Comparison of ENCODE assay signal across 11 cellular contexts in the genomic region with DNA sequence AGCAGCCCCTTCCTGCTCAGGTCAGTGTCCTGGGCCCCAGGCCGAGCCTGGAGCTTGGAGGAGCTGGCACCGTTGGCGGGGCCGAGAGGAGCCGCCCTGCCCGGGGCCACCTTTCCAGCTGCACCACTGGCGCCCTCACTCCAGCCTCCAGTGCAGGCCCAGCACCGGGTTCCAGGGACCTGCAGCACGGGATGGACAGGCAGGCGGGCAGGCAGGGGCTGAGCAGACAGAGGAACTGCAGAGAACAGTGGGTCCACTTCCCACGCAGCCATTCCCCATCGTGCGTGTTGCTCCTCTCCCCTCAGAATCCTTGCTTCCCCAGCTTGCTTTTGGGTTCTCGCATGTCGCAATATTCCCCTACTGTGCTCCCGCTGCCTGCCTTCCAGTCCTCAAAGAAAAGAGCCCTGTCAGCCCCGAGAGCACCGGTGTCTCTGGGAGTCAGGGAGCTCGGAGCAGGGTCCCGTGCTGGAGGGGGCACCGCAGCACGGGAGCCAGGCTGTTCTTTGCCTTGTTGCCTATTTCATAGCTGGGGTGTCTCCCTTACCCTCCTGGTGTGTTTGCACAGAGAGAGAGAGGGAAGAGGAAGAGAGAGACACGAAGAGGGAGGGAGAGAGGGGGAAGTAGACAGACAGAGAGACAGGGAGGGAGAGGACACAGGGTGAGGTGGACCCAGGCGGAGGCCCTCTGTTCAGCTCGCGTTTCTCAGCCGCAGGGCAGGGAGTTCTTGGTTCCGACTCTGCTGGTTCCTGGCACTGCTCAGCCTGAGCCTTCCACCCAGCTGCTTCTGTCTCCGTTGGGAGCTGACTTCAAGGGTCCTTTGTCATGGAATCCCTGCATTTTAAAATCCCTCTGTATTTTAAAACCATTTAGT.
DNase-seq lines count a peak whose midpoint lies in the region; ATAC-seq and TF ChIP-seq lines count a peak whose summit lies in the region.
"Had no signal": no experiment of that assay in that cellular context is flagged by ENCODE, and none has a peak within 500 bp of the region (broad histone marks: within the 10 kb centered on the region; RNA-seq: fewer than 3 reads in every experiment).

No MANE protein-coding gene starts in this region.

- H3K4me3 ChIP-seq in SJCRH30 = no peak overlapping the region

- DNase-seq in DMS79 treated with DMSO at 0.1 percent for 48 hours (lab: John Stamatoyannopoulos, UW) = peak; percentile 36
- DNase-seq in DMS79 (lab: John Stamatoyannopoulos, UW) = no peak
- no peak for DNase-seq in left lobe of liver (ENCODE audit: low spot score)
- DNase-seq in substantia nigra (lab: John Stamatoyannopoulos, UW) = peak in 9 of 49 donors; percentile 46 to 73 (median 56)
- DNase-seq in GM13977 (ENCODE audit: low spot score) = no peak
- DNase-seq in NCI-H146 treated with DMSO at 0.1 percent for 48 hours (lab: John Stamatoyannopoulos, UW; ENCODE audit: unreplicated experiment) = no peak
- DNase-seq in SJCRH30 = no peak
- DNase-seq: activated B cell treated with CpG ODN at 0.5 μM for 24 hours, occipital lobe had no signal

- peak; percentile 51 for ATAC-seq in left lobe of liver

- H3K9me3 ChIP-seq in SJCRH30 (replicated peaks) = no peaks in the 10 kb centered on the region

- H3K4me1 ChIP-seq in SJCRH30 = no peaks in the 10 kb centered on the region

- TF ChIP-seq CTCF in GM13977 (IDR thresholded peaks at IDR 0.05; ENCODE audit: extremely low read depth, insufficient read depth, missing control alignments) = no peak

- peak overlapping the region; percentile 41 for H3K27ac ChIP-seq in angular gyrus (ENCODE audit: low read depth, low read length)
- H3K27ac ChIP-seq in substantia nigra (ENCODE audit: low read depth, low read length, poor library complexity, severe bottlenecking) = peak overlapping the region; percentile 79
- no peak overlapping the region for H3K27ac ChIP-seq in SJCRH30
- H3K27ac ChIP-seq: 22Rv1 had no signal

- in situ Hi-C loops in GM13977 (cut with MboI; ENCODE audit: low pct_unique_long_range_greater_than_20kb, low sequenced_read_pairs, unreplicated experiment) = loop anchor here (25.0 kb wide), 1 partner anchor 206 kb away; no protein-coding TSS in a partner anchor

- H3K27me3 ChIP-seq in SJCRH30 = no peaks in the 10 kb centered on the region

- H3K36me3 ChIP-seq in SJCRH30 = no peaks in the 10 kb centered on the region
